Comparison of ENCODE assay signal across 9 cellular contexts in the genomic region with DNA sequence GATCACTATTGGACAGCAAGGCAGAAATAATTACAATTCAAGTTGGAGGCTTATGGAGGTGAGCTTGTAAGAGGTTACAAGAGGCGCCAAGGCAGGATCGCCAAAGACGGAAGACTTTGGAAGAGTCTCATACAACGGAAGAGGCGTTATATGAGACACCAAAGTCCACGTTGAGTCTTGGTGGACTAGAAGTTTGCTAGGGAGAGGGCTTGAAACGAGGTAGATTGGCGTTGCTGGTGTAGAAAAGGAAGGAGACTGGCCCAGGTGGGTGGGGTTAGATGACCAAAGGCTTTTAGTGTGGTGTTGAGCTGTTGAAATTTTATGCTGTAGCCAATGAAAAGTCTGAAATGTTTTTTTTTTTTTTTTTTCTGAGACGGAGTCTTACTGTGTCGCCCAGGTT. TPM values are rescaled to one million over a fixed set of nuclear protein-coding genes. Genes with fewer than 3 reads are reported as not detected.
A peak's percentile ranks its signal among the peaks of the same experiment; 100 is the strongest.
DNase-seq lines count a peak whose midpoint lies in the region; ATAC-seq, FAIRE-seq and TF ChIP-seq lines count a peak whose summit lies in the region.
"Had no signal": no experiment of that assay in that cellular context is flagged by ENCODE, and none has a peak within 500 bp of the region (broad histone marks: within the 10 kb centered on the region; RNA-seq: fewer than 3 reads in every experiment).

No MANE protein-coding gene starts in this region.

- H3K27ac ChIP-seq in H1 (ENCODE audit: low read depth, low read length) (no peak overlapping the region), neutrophil (no peak overlapping the region)

- peaks cover 4% of the 10 kb centered on the region; the same call in 1 of the 2 replicates for H3K79me1 ChIP-seq in H1 (ENCODE audit: low read depth, low read length)

- no peak for TF ChIP-seq RAD21 in H1 (IDR thresholded peaks at IDR 0.05 in 1 of 2, conservative IDR thresholded peaks at IDR 0.05 in 1 of 2; ENCODE audit: low read depth in 2 of 2, low read length in 2 of 2)

- H3K4me3 ChIP-seq in MG63, result peak overlapping the region; percentile 99
- H3K4me3 ChIP-seq in H1 (ENCODE audit: extremely low read depth in 1 of 4, insufficient read depth in 2 of 4, low read depth in 3 of 4, low read length in 4 of 4), result peak overlapping the region; percentile 67 to 92 (median 88)
- peak overlapping the region; percentile 96 to 97 for H3K4me3 ChIP-seq in neutrophil (ENCODE audit: low read depth in 1 of 2, low read length in 1 of 2)

- DNase-seq in ELF-1 (ENCODE audit: low read depth, low spot score) (peak; percentile 12), MG63 (no peak), H1 (ENCODE audit: low read depth in 1 of 2, low spot score in 2 of 2) (no peak), NCI-H748 treated with DMSO at 0.1 percent for 48 hours (lab: John Stamatoyannopoulos, UW) (no peak), GM20000 (ENCODE audit: low spot score) (no peak), GM10266 (ENCODE audit: extremely low spot score) (no peak)
- DNase-seq: NCI-H1436 had no signal

- TF ChIP-seq EP300 in H1 (IDR thresholded peaks at IDR 0.05; ENCODE audit: borderline replicate concordance in 1 of 2, low read depth in 2 of 2, low read length in 2 of 2), result no peak

- POLR2A ChIA-PET in H1 (lab: Charles Lee; ENCODE audit: partially characterized antibody), result interaction anchor here (0.7 to 3.8 kb wide), 20 partner anchors 8 to 379 kb away, joined by 3 to 31 read pairs (median 4); a partner anchor contains a TSS

- peaks cover 3 to 12% (median 7%) of the 10 kb centered on the region in 4 experiments; a peak in 5 of 7 replicates for H3K4me1 ChIP-seq in H1 (replicated peaks in 1 of 4; ENCODE audit: control insufficient read depth in 3 of 4, insufficient read depth in 4 of 4, low read length in 3 of 4)
- peaks cover 18 to 21% of the 10 kb centered on the region in 2 experiments for H3K4me1 ChIP-seq in neutrophil (ENCODE audit: control insufficient read depth in 1 of 2, insufficient read depth in 1 of 2, low read depth in 1 of 2, low read length in 1 of 2)

- no peak for FAIRE-seq in H1 (lab: Jason Lieb, UNC)

- peaks cover 8% of the 10 kb centered on the region for H3K23me2 ChIP-seq in H1 (ENCODE audit: low read depth, low read length)

- CTCF ChIA-PET in H1 (lab: Charles Lee; ENCODE audit: partially characterized antibody), result interaction anchor here (0.6 to 1.4 kb wide), 4 partner anchors 8 to 69 kb away, joined by 3 to 6 read pairs (median 4); no protein-coding TSS in a partner anchor

- no peaks in the 10 kb centered on the region for H3K9me3 ChIP-seq in MG63
- H3K9me3 ChIP-seq in H1 (ENCODE audit: insufficient read depth in 2 of 2, low read depth in 1 of 2, low read length in 1 of 2), result peaks cover 0 to 9% of the 10 kb centered on the region in 2 experiments; a peak in 3 of 4 replicates
- no peaks in the 10 kb centered on the region for H3K9me3 ChIP-seq in neutrophil

- H2AFZ ChIP-seq in H1 (ENCODE audit: low read length), result no peak overlapping the region

- no peaks in the 10 kb centered on the region for H3K27me3 ChIP-seq in MG63
- no peaks in the 10 kb centered on the region for H3K27me3 ChIP-seq in H1 (replicated peaks in 1 of 4; ENCODE audit: control insufficient read depth in 3 of 4, extremely low read depth in 1 of 4, insufficient read depth in 3 of 4, low read length in 3 of 4)
- H3K27me3 ChIP-seq in neutrophil, result no peaks in the 10 kb centered on the region

- no peak for TF ChIP-seq CTCF in H1 (IDR thresholded peaks at IDR 0.05; ENCODE audit: control extremely low read depth in 1 of 3, insufficient read depth in 1 of 3, low read depth in 1 of 3, low read length in 3 of 3)
- TF ChIP-seq CTCF in neutrophil (IDR thresholded peaks at IDR 0.05), result no peak
- TF ChIP-seq CTCF in GM20000 (IDR thresholded peaks at IDR 0.05; ENCODE audit: extremely low read depth, missing control alignments), result no peak
- TF ChIP-seq CTCF in GM10266 (IDR thresholded peaks at IDR 0.05; ENCODE audit: control insufficient read depth, insufficient read depth, low read depth, missing control alignments), result no peak

- H3K9ac ChIP-seq in H1 (replicated peaks in 1 of 4; ENCODE audit: extremely low read depth in 1 of 4, low read depth in 3 of 4, low read length in 3 of 4), result peak overlapping the region in 3 of 4 experiments; percentile 12 to 69 (median 16); a peak in 3 of 7 replicates

- H3K56ac ChIP-seq in H1 (replicated peaks; ENCODE audit: insufficient read length, low read depth, low read length), result no peak overlapping the region

- H3K4ac ChIP-seq in H1 (replicated peaks; ENCODE audit: insufficient read length, low read depth, low read length), result no peak overlapping the region

- H3K4me2 ChIP-seq in H1 (ENCODE audit: insufficient read depth in 1 of 2, low read depth in 2 of 2, low read length in 2 of 2), result peak overlapping the region; percentile 68 to 78

- peaks cover 36 to 58% of the 10 kb centered on the region in 2 experiments for H3K79me2 ChIP-seq in H1 (ENCODE audit: control insufficient read depth in 1 of 2, insufficient read depth in 2 of 2, low read length in 2 of 2)

- 0 out of 2 replicates have a peak overlapping the region, but pooled peaks have one; percentile 50 for H2BK20ac ChIP-seq in H1 (ENCODE audit: low read length)

- no peak overlapping the region for H4K8ac ChIP-seq in H1 (ENCODE audit: extremely low read depth, insufficient read depth, low read length)

- H3K18ac ChIP-seq in H1 (ENCODE audit: extremely low read depth, low read length), result no peak overlapping the region

- H3K36me3 ChIP-seq in MG63 (peaks cover 36% of the 10 kb centered on the region), H1 (ENCODE audit: control insufficient read depth in 2 of 4, insufficient read depth in 4 of 4, low read length in 3 of 4) (peaks cover 0 to 28% (median 12%) of the 10 kb centered on the region in 4 experiments; a peak in 2 of 8 replicates), neutrophil (no peaks in the 10 kb centered on the region)

- no peak overlapping the region; the same call in 1 of the 2 replicates for H2BK12ac ChIP-seq in H1 (ENCODE audit: low read depth, low read length)

- no peak overlapping the region for H2BK5ac ChIP-seq in H1 (ENCODE audit: low read depth, low read length)

- no peak overlapping the region for H2BK15ac ChIP-seq in H1 (ENCODE audit: low read length)

- no peak overlapping the region for H3K14ac ChIP-seq in H1 (ENCODE audit: insufficient read length)

- no peak overlapping the region for H3K23ac ChIP-seq in H1 (ENCODE audit: insufficient read length)

- no peak for ATAC-seq in GM18511 (IDR thresholded peaks at IDR 0.05; ENCODE audit: unreplicated experiment)

- no peak overlapping the region for H4K91ac ChIP-seq in H1 (replicated peaks; ENCODE audit: insufficient read length, low read length)

- 65% methylated on average over 10 of the region's 10 CpGs; no CpG with 5 or more reads in 1 of the 2 experiments for WGBS in H1 (ENCODE audit: extremely low coverage in 1 of 2, insufficient coverage in 1 of 2, insufficient read length in 1 of 2, insufficient replicate concordance in 2 of 2, low coverage in 1 of 2, low lambda C conversion rate in 2 of 2, missing lambda C conversion rate in 1 of 2), 2 experiments

- no peak overlapping the region for H2AK5ac ChIP-seq in H1 (ENCODE audit: low read depth, low read length)

- no peak overlapping the region for H4K5ac ChIP-seq in H1 (ENCODE audit: insufficient read length, low read depth, low read length)

- no peak for TF ChIP-seq POLR2A in H1 (IDR thresholded peaks at IDR 0.05; ENCODE audit: control extremely low read depth in 1 of 2, low read depth in 2 of 2, low read length in 2 of 2)

- no peak overlapping the region for H2BK120ac ChIP-seq in H1 (replicated peaks; ENCODE audit: low read depth, low read length)

- peaks cover 1 to 5% of the 10 kb centered on the region in 2 experiments for H4K20me1 ChIP-seq in H1 (replicated peaks in 1 of 2; ENCODE audit: control insufficient read depth in 1 of 2, insufficient read depth in 2 of 2, low read length in 2 of 2)

TF ChIP-seq in H1, 55 proteins besides CTCF, POLR2A, EP300 and RAD21 (continues in another document):
- TF ChIP-seq NRF1 (IDR thresholded peaks at IDR 0.05; ENCODE audit: low read depth, low read length) (no peak), SP1 (IDR thresholded peaks at IDR 0.05; ENCODE audit: low read depth, low read length) (no peak), PHF8 (conservative IDR thresholded peaks at IDR 0.05; ENCODE audit: low read depth, low read length) (no peak), GTF2F1 (IDR thresholded peaks at IDR 0.05; ENCODE audit: borderline replicate concordance, low read depth, low read length) (no peak), TBP (IDR thresholded peaks at IDR 0.05; ENCODE audit: low read depth, low read length) (no peak), POU5F1 (IDR thresholded peaks at IDR 0.05; ENCODE audit: low read depth, low read length) (no peak), JUND (IDR thresholded peaks at IDR 0.05; ENCODE audit: low read length) (no peak), SAP30 (IDR thresholded peaks at IDR 0.05; ENCODE audit: insufficient read depth, insufficient replicate concordance, low read length) (no peak)

RNA-seq across cellular contexts. Expression of a gene that starts 1.4 kb away (rescaled TPM):
- 62.2 and 109 TPM in 2 replicates for total RNA-seq in MG63 (2014; rRNA removed; shearing (Covaris generic); ENCODE audit: low replicate concordance)
- total RNA-seq in H1 (2021; fragmentation: NEBNext Ultra II Directional; extraction: Animal tissue kit (Norgen Biotek cat#: 25700)), result 204 and 228 TPM in 2 replicates
- polyA plus RNA-seq in H1 (2011; rRNA removed), result 31.8 and 64.1 TPM in 2 replicates
- 85.5 TPM for polyA plus RNA-seq in H1 (2011; cell fraction: cytosol; rRNA removed)
- 32.0 TPM for polyA plus RNA-seq in H1 (2011; cell fraction: nucleus; rRNA removed)
- polyA plus RNA-seq in H1 (2012, experiment 1 of 2), result 105 to 229 TPM (median 123 TPM) in 4 replicates
- polyA plus RNA-seq in H1 (2012, experiment 2 of 2), result 11.7 TPM
- polyA plus RNA-seq in H1 (2013, experiment 1 of 2), result 117 TPM
- polyA plus RNA-seq in H1 (2013, experiment 2 of 2), result 125 TPM
- polyA minus RNA-seq in H1 (2011; rRNA and poly(A)+ RNA removed), result 88.6 and 131 TPM in 2 replicates
- 84.8 TPM for polyA minus RNA-seq in H1 (2011; cell fraction: cytosol; rRNA and poly(A)+ RNA removed)
- polyA minus RNA-seq in H1 (2011; cell fraction: nucleus; rRNA and poly(A)+ RNA removed), result 88.8 TPM

RNA-seq across cellular contexts. Expression of a gene that starts 35.2 kb away (rescaled TPM):
- not detected in 2 replicates for total RNA-seq in MG63 (2014; rRNA removed; shearing (Covaris generic); ENCODE audit: low replicate concordance)
- 212 and 218 TPM in 2 replicates for total RNA-seq in H1 (2021; fragmentation: NEBNext Ultra II Directional; extraction: Animal tissue kit (Norgen Biotek cat#: 25700))
- polyA plus RNA-seq in H1 (2011; rRNA removed), result 37.7 and 40.3 TPM in 2 replicates
- polyA plus RNA-seq in H1 (2011; cell fraction: cytosol; rRNA removed), result 103 TPM
- polyA plus RNA-seq in H1 (2011; cell fraction: nucleus; rRNA removed), result 30.8 TPM
- 108 to 225 TPM (median 124 TPM) in 4 replicates for polyA plus RNA-seq in H1 (2012, experiment 1 of 2)
- polyA plus RNA-seq in H1 (2012, experiment 2 of 2), result 45.3 TPM
- polyA plus RNA-seq in H1 (2013, experiment 1 of 2), result 257 TPM
- polyA plus RNA-seq in H1 (2013, experiment 2 of 2), result 290 TPM
- polyA minus RNA-seq in H1 (2011; rRNA and poly(A)+ RNA removed), result 52.2 and 54.2 TPM in 2 replicates
- polyA minus RNA-seq in H1 (2011; cell fraction: cytosol; rRNA and poly(A)+ RNA removed), result 99.4 TPM
- 42.2 TPM for polyA minus RNA-seq in H1 (2011; cell fraction: nucleus; rRNA and poly(A)+ RNA removed)

Comparison
In these comparisons a context has a peak if more than half of its experiments do, and no peak if none do; other contexts are left out.
1. RNA of a gene that starts 35.2 kb away (total RNA-seq): 212 to 218 TPM in H1; not detected in MG63; every median in the first group is over 100 times any median in the second.
2. Peak in every context shown above with its lines, with median percentiles within 50 percentile points of each other: H3K4me3 ChIP-seq.